5 cellular contexts compared by ENCODE assay signal in the genomic region with DNA sequence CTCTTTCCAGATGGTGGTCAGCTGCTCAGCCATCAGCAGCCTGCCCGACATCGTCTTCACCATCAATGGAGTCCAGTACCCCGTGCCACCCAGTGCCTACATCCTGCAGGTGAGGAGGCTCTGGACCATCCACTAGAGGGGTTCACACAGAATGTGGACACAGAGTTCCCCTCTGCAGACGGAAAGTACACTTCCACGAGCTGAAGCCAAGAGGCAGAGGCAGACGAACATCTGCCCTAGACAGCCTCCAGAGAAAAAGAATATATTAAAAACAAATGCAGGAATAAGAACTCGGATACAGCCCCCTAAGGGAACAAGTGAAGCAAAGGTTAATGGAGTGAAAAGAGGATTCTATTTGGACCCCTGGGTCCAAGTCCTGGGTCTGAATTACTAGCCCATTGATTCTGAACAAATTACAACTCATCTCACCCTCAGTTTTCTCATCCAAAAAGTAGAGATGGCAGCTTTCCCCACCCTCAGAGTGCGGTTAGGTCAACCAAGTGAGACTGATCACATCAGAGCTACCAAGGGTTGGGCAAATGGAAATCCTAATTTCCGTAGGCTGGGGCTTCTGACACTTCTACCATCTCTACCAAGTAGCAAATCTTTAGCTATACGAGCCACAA. TPM values are rescaled to one million over a fixed set of nuclear protein-coding genes. Genes with fewer than 3 reads are reported as not detected.
"Had no signal": no experiment of that assay in that cellular context is flagged by ENCODE, and none has a peak within 500 bp of the region (broad histone marks: within the 10 kb centered on the region; RNA-seq: fewer than 3 reads in every experiment).

No MANE protein-coding gene starts in this region.

RNA-seq across cellular contexts. Expression of a gene that starts 8.1 kb away (rescaled TPM):
- total RNA-seq: HepG2, HT-29, HT1080 had no signal

RNA-seq across cellular contexts. Expression of a gene that starts 10.7 kb away (rescaled TPM):
- total RNA-seq: HepG2, HT-29, HT1080, IMR-90, K562 had no signal

RNA-seq across cellular contexts. Expression of a gene that starts 29.5 kb away (rescaled TPM):
- total RNA-seq: HepG2, HT-29, HT1080, IMR-90, K562 had no signal
